Comparison of ENCODE assay signal across 8 cellular contexts in genomic region chrX:115650916-115651315, GRCh38.
DNase-seq lines count a peak whose midpoint lies in the region; ATAC-seq and TF ChIP-seq lines count a peak whose summit lies in the region.

No MANE protein-coding gene starts in this region.

- no peaks in the 10 kb centered on the region for H3K27me3 ChIP-seq in BJ (ENCODE audit: control insufficient read depth, insufficient read depth, low read length)
- H3K27me3 ChIP-seq in Peyer's patch = no peaks in the 10 kb centered on the region
- H3K27me3 ChIP-seq in neuron (ENCODE audit: insufficient read depth, low read length) = peaks cover 2% of the 10 kb centered on the region

- H3K9me3 ChIP-seq in Peyer's patch (no peaks in the 10 kb centered on the region), neuron (ENCODE audit: low read length) (no peaks in the 10 kb centered on the region)

- H3K4me1 ChIP-seq in Peyer's patch = no peaks in the 10 kb centered on the region
- peaks cover 6% of the 10 kb centered on the region for H3K4me1 ChIP-seq in neuron (ENCODE audit: insufficient read depth, low read length)

- POLR2A ChIA-PET in BJ (lab: Charles Lee) = no interaction called here

- H3K4me3 ChIP-seq in BJ (ENCODE audit: low read depth, low read length) (no peak overlapping the region), Peyer's patch (no peak overlapping the region), neuron (ENCODE audit: low read length) (no peak overlapping the region)

- no peak for TF ChIP-seq EP300 in Ishikawa (IDR thresholded peaks at IDR 0.05; ENCODE audit: borderline replicate concordance)

- peak overlapping the region; percentile 37 for H2AFZ ChIP-seq in neuron (ENCODE audit: low read depth, low read length)

- no peak for TF ChIP-seq POLR2A in Peyer's patch (IDR thresholded peaks at IDR 0.05)
- no peak for TF ChIP-seq POLR2A in GM18505 (IDR thresholded peaks at IDR 0.05; ENCODE audit: borderline replicate concordance, extremely low read depth, insufficient read depth, insufficient read length)

- TF ChIP-seq CTCF in BJ (IDR thresholded peaks at IDR 0.05; ENCODE audit: insufficient read depth, low read depth, low read length) (peak; percentile 67), Peyer's patch (IDR thresholded peaks at IDR 0.05) (peak in 4 of 6 experiments; percentile 21 to 47 (median 32))

- peak; percentile 59 for TF ChIP-seq RAD21 in Ishikawa (IDR thresholded peaks at IDR 0.05; ENCODE audit: low read depth)

- H3K36me3 ChIP-seq in BJ (ENCODE audit: control insufficient read depth, insufficient read depth, low read length) = no peaks in the 10 kb centered on the region; the same call in none of the 2 replicates
- no peaks in the 10 kb centered on the region for H3K36me3 ChIP-seq in Peyer's patch
- H3K36me3 ChIP-seq in neuron (ENCODE audit: insufficient read depth, low read length) = peaks cover 3% of the 10 kb centered on the region

- DNase-seq in BJ (ENCODE audit: low read depth) (no peak), Peyer's patch (no peak)
- DNase-seq in activated naive CD4-positive, alpha-beta T cell treated with anti-CD3 and anti-CD28 coated beads, Interleukin-2, amount 50 U/mL, for 16 hours = no peak

- ATAC-seq in GM18519 (IDR thresholded peaks at IDR 0.05; ENCODE audit: low FRiP score, unreplicated experiment) (peak; percentile 54), esophagus mucosa (peak; percentile 77), GM18505 (IDR thresholded peaks at IDR 0.05; ENCODE audit: unreplicated experiment) (no peak)

- no peak overlapping the region for H3K27ac ChIP-seq in Peyer's patch

- CTCF ChIA-PET in BJ (lab: Yijun Ruan, JAX) = interaction anchor here (0.9 to 1.5 kb wide), 4 partner anchors 11 to 320 kb away, joined by 3 read pairs; no protein-coding TSS in a partner anchor

TF ChIP-seq in Ishikawa, 13 proteins besides CTCF, POLR2A, EP300 and RAD21:
- TF ChIP-seq CREB1 (IDR thresholded peaks at IDR 0.05; ENCODE audit: low read depth) (no peak), ZBTB7A (IDR thresholded peaks at IDR 0.05; ENCODE audit: low read depth) (no peak), EGR1 (IDR thresholded peaks at IDR 0.05) (no peak), TCF12 (IDR thresholded peaks at IDR 0.05; ENCODE audit: low read depth) (no peak)
